Comparison of ENCODE assay signal across 8 cellular contexts in the genomic region with DNA sequence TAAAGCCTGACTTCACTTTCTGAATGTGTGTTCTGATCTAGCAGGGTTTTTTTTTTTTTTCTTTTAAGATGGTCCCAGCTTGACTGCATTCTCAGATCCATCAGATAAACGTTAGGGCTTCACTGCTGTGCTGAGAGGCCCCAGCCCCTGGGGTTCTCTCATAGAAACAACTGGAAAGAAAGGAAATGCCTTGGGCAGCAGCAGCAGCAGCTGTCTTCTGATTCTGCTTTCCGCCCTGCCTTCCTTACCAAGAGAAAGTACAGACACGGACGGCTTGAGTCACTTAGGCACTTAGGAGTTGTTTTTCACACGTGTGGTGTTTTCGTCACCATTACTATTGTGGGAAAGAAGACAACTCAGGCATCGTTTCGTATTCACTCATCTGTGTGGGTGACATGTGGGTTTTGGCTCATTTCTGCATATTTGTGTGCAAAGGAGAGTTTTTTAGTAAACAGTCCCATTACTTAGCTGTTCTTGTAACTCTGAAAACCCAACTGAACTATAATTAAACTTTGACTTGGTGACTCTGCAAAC.
DNase-seq lines count a peak whose midpoint lies in the region; ATAC-seq and TF ChIP-seq lines count a peak whose summit lies in the region.

No MANE protein-coding gene starts in this region.

- H3K27ac ChIP-seq in mesenchymal stem cell (ENCODE audit: low read length, poor library complexity, severe bottlenecking) = peak overlapping the region; percentile 36

- no peak overlapping the region for H3K18ac ChIP-seq in mesenchymal stem cell (ENCODE audit: low read depth in 1 of 2, low read length in 2 of 2)

- H3K9me3 Mint-ChIP-seq in chondrocyte (ENCODE audit: low read depth) = no peaks in the 10 kb centered on the region

- no peak overlapping the region for H3K4ac ChIP-seq in mesenchymal stem cell (ENCODE audit: low read depth in 1 of 2, low read length in 2 of 2)

- H3K36me3 Mint-ChIP-seq in chondrocyte (ENCODE audit: low read depth) = peaks cover 22% of the 10 kb centered on the region

- no peak overlapping the region for H2AFZ ChIP-seq in mesenchymal stem cell (ENCODE audit: low read depth, low read length)

- H2AK5ac ChIP-seq in mesenchymal stem cell (ENCODE audit: low read length, severe bottlenecking) = no peak overlapping the region

- H3K4me3 Mint-ChIP-seq in chondrocyte (ENCODE audit: unreplicated experiment) = peak overlapping the region; percentile 24

- no peak overlapping the region for H2BK5ac ChIP-seq in mesenchymal stem cell (ENCODE audit: low read depth, low read length, poor library complexity, severe bottlenecking)

- peak; percentile 66 for DNase-seq in activated CD4-positive, CD25-positive, alpha-beta regulatory T cell treated with anti-CD3 and anti-CD28 coated beads, Interleukin-2, amount 50 U/mL, for 16 hours (ENCODE audit: low read depth, low spot score)
- DNase-seq in chondrocyte (ENCODE audit: low spot score) (no peak), mesenchymal stem cell (peak; percentile 100), HEK293T (ENCODE audit: extremely low spot score) (no peak), NAMALWA (ENCODE audit: low spot score) (no peak)
- DNase-seq in stimulated activated CD8-positive, alpha-beta memory T cell treated with anti-CD3 and anti-CD28 coated beads, Interleukin-12 subunit alpha, Interleukin-12 subunit beta, amount 100 ng/mL, for 4 hours (ENCODE audit: low read depth) = peak; percentile 38

- CTCF ChIA-PET in HEK293T (lab: Yijun Ruan, JAX) = no interaction called here

- H4K8ac ChIP-seq in mesenchymal stem cell (ENCODE audit: low read length) = no peak overlapping the region

- H3K23ac ChIP-seq in mesenchymal stem cell (ENCODE audit: low read length in 2 of 2) = no peak overlapping the region

- peak overlapping the region in 1 of 2 experiments; percentile 28 for H3K4me3 ChIP-seq in mesenchymal stem cell (ENCODE audit: insufficient read depth in 1 of 2, low read depth in 1 of 2, low read length in 2 of 2)

- POLR2A ChIA-PET in HEK293T (lab: Yijun Ruan, JAX) = no interaction called here

- under 1% methylated on average over 7 of the region's 8 CpGs for WGBS in mesenchymal stem cell

- peaks cover 6 to 10% of the 10 kb centered on the region in 2 experiments for H3K36me3 ChIP-seq in mesenchymal stem cell (ENCODE audit: control insufficient read depth in 1 of 2, insufficient read depth in 2 of 2, low read depth in 1 of 2, low read length in 2 of 2)

- H2BK15ac ChIP-seq in mesenchymal stem cell (ENCODE audit: low read depth, poor library complexity, severe bottlenecking) = no peak overlapping the region

- peaks cover 51% of the 10 kb centered on the region for H3K4me1 Mint-ChIP-seq in chondrocyte (ENCODE audit: low read depth)

- no peaks in the 10 kb centered on the region for H3K27me3 ChIP-seq in mesenchymal stem cell (ENCODE audit: control insufficient read depth in 1 of 2, insufficient read depth in 1 of 2, low read length in 2 of 2)

- H2BK12ac ChIP-seq in mesenchymal stem cell (ENCODE audit: low read length in 2 of 2) = no peak overlapping the region

- no peaks in the 10 kb centered on the region for H3K27me3 Mint-ChIP-seq in chondrocyte (ENCODE audit: low read depth)

- H3K79me1 ChIP-seq in mesenchymal stem cell (replicated peaks; ENCODE audit: low read length, poor library complexity, severe bottlenecking) = peaks cover 7% of the 10 kb centered on the region

- H2BK120ac ChIP-seq in mesenchymal stem cell (ENCODE audit: low read depth, low read length) = no peak overlapping the region

- no peak for TF ChIP-seq CTCF in chondrocyte (IDR thresholded peaks at IDR 0.05)

- peaks cover 17% of the 10 kb centered on the region for H3K4me1 ChIP-seq in mesenchymal stem cell (ENCODE audit: control insufficient read depth, insufficient read depth, low read depth, low read length)

- ATAC-seq in GM18870 (IDR thresholded peaks at IDR 0.05; ENCODE audit: unreplicated experiment) = peak; percentile 60
- peak; percentile 66 for ATAC-seq in HG03066 (IDR thresholded peaks at IDR 0.05; ENCODE audit: low read depth, unreplicated experiment)

- no peaks in the 10 kb centered on the region for H3K9me3 ChIP-seq in mesenchymal stem cell (ENCODE audit: control insufficient read depth, low read length)

- H4K91ac ChIP-seq in mesenchymal stem cell (ENCODE audit: low read length) = no peak overlapping the region

- H3K4me2 ChIP-seq in mesenchymal stem cell (ENCODE audit: low read length, poor library complexity, severe bottlenecking) = no peak overlapping the region

- H3K14ac ChIP-seq in mesenchymal stem cell (ENCODE audit: low read length in 2 of 2) = no peak overlapping the region

- peak overlapping the region; percentile 96 for H3K27ac Mint-ChIP-seq in chondrocyte (ENCODE audit: unreplicated experiment)

- peak overlapping the region; percentile 88 for H3K9ac ChIP-seq in mesenchymal stem cell (ENCODE audit: low read length)

TF ChIP-seq in HEK293T, 16 proteins besides CTCF, POLR2A, EP300 and RAD21:
- TF ChIP-seq, protein P1, sequence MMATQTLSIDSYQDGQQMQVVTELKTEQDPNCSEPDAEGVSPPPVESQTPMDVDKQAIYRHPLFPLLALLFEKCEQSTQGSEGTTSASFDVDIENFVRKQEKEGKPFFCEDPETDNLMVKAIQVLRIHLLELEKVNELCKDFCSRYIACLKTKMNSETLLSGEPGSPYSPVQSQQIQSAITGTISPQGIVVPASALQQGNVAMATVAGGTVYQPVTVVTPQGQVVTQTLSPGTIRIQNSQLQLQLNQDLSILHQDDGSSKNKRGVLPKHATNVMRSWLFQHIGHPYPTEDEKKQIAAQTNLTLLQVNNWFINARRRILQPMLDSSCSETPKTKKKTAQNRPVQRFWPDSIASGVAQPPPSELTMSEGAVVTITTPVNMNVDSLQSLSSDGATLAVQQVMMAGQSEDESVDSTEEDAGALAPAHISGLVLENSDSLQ (IDR thresholded peaks at IDR 0.05) = no peak
- TF ChIP-seq ZNF384 (IDR thresholded peaks at IDR 0.05) = no peak
- TF ChIP-seq L3MBTL2 (conservative IDR thresholded peaks at IDR 0.05) = no peak
- TF ChIP-seq ELF4 (IDR thresholded peaks at IDR 0.05) = no peak
- TF ChIP-seq LEF1 (IDR thresholded peaks at IDR 0.05; ENCODE audit: borderline replicate concordance) = no peak
- TF ChIP-seq SP1 (IDR thresholded peaks at IDR 0.05) = no peak
- no peak for TF ChIP-seq FOXK2 (IDR thresholded peaks at IDR 0.05)
- no peak for TF ChIP-seq CTBP1 (IDR thresholded peaks at IDR 0.05; ENCODE audit: borderline replicate concordance)
- no peak for TF ChIP-seq NFRKB (IDR thresholded peaks at IDR 0.05)
- no peak for TF ChIP-seq ARNT (IDR thresholded peaks at IDR 0.05)
- TF ChIP-seq FOXM1 (IDR thresholded peaks at IDR 0.05; ENCODE audit: borderline replicate concordance) = no peak
- no peak for TF ChIP-seq TARDBP (IDR thresholded peaks at IDR 0.05)
- no peak for TF ChIP-seq BHLHE40 (IDR thresholded peaks at IDR 0.05; ENCODE audit: borderline replicate concordance)
- TF ChIP-seq FOXA1 (IDR thresholded peaks at IDR 0.05) = no peak

Comparison
In these comparisons a context has a peak if more than half of its experiments do, and no peak if none do; other contexts are left out.
1. DNase-seq: peak in activated CD4-positive, CD25-positive, alpha-beta regulatory T cell treated with anti-CD3 and anti-CD28 coated beads, Interleukin-2, amount 50 U/mL, for 16 hours (single experiment), mesenchymal stem cell (single experiment) and stimulated activated CD8-positive, alpha-beta memory T cell treated with anti-CD3 and anti-CD28 coated beads, Interleukin-12 subunit alpha, Interleukin-12 subunit beta, amount 100 ng/mL, for 4 hours (single experiment); none in chondrocyte (single experiment), HEK293T (single experiment) and NAMALWA (single experiment).